In the genomic region with DNA sequence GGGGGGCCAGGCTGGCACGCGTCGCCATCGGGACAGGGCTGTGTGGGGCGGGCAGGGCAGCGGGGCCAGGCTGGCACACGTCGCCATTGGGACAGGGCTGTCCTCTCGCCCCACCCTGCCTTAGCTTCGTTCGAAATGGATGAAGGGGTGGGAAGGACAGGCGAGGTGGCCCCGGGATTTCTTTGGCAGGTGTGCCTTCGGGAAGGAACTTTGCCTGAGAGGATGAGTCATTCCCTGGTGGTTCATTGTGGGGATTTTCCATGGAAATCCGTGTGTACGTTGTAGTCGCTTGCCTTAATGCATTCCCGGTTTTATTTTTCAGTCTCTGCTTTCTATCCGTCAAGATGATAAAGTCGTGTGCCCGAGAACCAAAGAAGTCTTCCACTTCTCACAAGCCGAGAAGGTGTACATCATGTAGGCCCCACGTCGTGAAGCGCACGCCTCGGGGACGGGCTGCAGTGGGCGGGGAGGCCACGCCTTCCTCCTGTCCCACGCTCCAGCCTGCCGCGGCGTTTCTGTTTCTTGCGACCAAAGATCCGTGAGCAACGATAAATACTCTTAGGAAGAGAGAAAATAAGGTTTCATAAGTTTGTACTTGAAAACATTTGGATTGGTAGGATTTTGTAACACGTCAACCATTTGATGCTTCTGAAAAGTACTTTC, we compare ENCODE assay signal across 16 cellular contexts.
"Had no signal": no experiment of that assay in that cellular context is flagged by ENCODE, and none has a peak within 500 bp of the region (broad histone marks: within the 10 kb centered on the region; RNA-seq: fewer than 3 reads in every experiment).

No MANE protein-coding gene starts in this region.

- H3K9me3 Mint-ChIP-seq: brain, naive B cell had no signal

- H3K4me3 ChIP-seq: esophagus muscularis mucosa, psoas muscle, right lobe of liver had no signal

- ATAC-seq: psoas muscle; right lobe of liver; stimulated activated naive B cell treated with anti-CD40 and anti-IgM and Interleukin-4, amounts not matched to agents 10 μg/mL and 1 μg/mL and 100 μg/mL, for 72 hours had no signal

- DNase-seq: activated CD4-positive, alpha-beta T cell treated with anti-CD3 and anti-CD28 coated beads for 48 hours; activated T-cell treated with anti-CD3 and anti-CD28 coated beads, Interleukin-2, amount 50 U/mL, for 48 hours; amygdala; glutamatergic neuron; left cardiac atrium; naive B cell; SK-N-SH; stimulated activated CD4-positive, alpha-beta T cell treated with anti-CD3 and anti-CD28 coated beads, Interleukin-1b, Interleukin-23, amount 100 ng/mL, for 48 hours; stimulated activated naive B cell treated with anti-CD40 and anti-IgM and Interleukin-4, amounts not matched to agents 10 μg/mL and 1 μg/mL and 100 μg/mL, for 72 hours; T-helper 1 cell; trophoblast cell; WERI-Rb-1 had no signal

- H3K4me3 Mint-ChIP-seq: brain; naive B cell; stimulated activated naive B cell treated with anti-CD40 and anti-IgM and Interleukin-4, amounts not matched to agents 10 μg/mL and 1 μg/mL and 100 μg/mL, for 72 hours had no signal

- H3K27me3 Mint-ChIP-seq: brain; naive B cell; stimulated activated naive B cell treated with anti-CD40 and anti-IgM and Interleukin-4, amounts not matched to agents 10 μg/mL and 1 μg/mL and 100 μg/mL, for 72 hours had no signal

- H3K27ac Mint-ChIP-seq: brain, naive B cell had no signal
